ENCODE assay signal across 8 cellular contexts in genomic region chr11:311008-311748, GRCh38. TPM values are rescaled to one million over a fixed set of nuclear protein-coding genes. Genes with fewer than 3 reads are reported as not detected.
DNase-seq lines count a peak whose midpoint lies in the region; ATAC-seq and TF ChIP-seq lines count a peak whose summit lies in the region.
"Not testable (repeated sequence)": the region's sequence is repeated elsewhere in the genome, so short reads cannot be mapped to it uniquely, and the experiment has no call there.

No MANE protein-coding gene starts in this region.

- not testable (repeated sequence) for DNase-seq in GM23248; activated CD8-positive, alpha-beta memory T cell treated with anti-CD3 and anti-CD28 coated beads, Interleukin-2, amount 10 ng/mL, durations not matched to agents 7 days and 5 days; caudate nucleus (lab: John Stamatoyannopoulos, UW)
- DNase-seq in left ventricle myocardium superior, result peak; percentile 33

- H3K9me3 Mint-ChIP-seq in activated CD8-positive, alpha-beta memory T cell treated with anti-CD3 and anti-CD28 coated beads, Interleukin-2, amount 10 ng/mL, durations not matched to agents 7 days and 5 days (ENCODE audit: low read depth); nephron; stimulated activated naive CD8-positive, alpha-beta T cell treated with anti-CD3 and anti-CD28 coated beads, Interleukin-15, Interleukin-2, amounts not matched to agents 100 ng/mL and 50 ng/mL, for 24 hours: not testable (repeated sequence)

- H3K4me1 ChIP-seq in GM23248 (ENCODE audit: insufficient read depth) (peaks cover 26% of the 10 kb centered on the region), HUES64 (ENCODE audit: insufficient read depth, low read length) (peaks cover 45% of the 10 kb centered on the region)

- not testable (repeated sequence) for H3K27ac ChIP-seq in C4-2B; HUES64 (ENCODE audit: low read depth, low read length)
- H3K27ac ChIP-seq in GM23248 (peak overlapping the region; percentile 44), caudate nucleus (ENCODE audit: low read depth, low read length) (peak overlapping the region; percentile 26)

- H3K27me3 Mint-ChIP-seq in activated CD8-positive, alpha-beta memory T cell treated with anti-CD3 and anti-CD28 coated beads, Interleukin-2, amount 10 ng/mL, durations not matched to agents 7 days and 5 days; stimulated activated naive CD8-positive, alpha-beta T cell treated with anti-CD3 and anti-CD28 coated beads, Interleukin-15, Interleukin-2, amounts not matched to agents 100 ng/mL and 50 ng/mL, for 24 hours: not testable (repeated sequence)
- H3K27me3 Mint-ChIP-seq in nephron (ENCODE audit: low read depth), result peaks cover 10% of the 10 kb centered on the region

- H3K36me3 ChIP-seq in GM23248 (ENCODE audit: low read depth); HUES64 (ENCODE audit: insufficient read depth, low read length): not testable (repeated sequence)

- peak; percentile 11; the same call in 1 of the 2 replicates for TF ChIP-seq CTCF in C4-2B (conservative IDR thresholded peaks at IDR 0.05)
- not testable (repeated sequence) for TF ChIP-seq CTCF in nephron (IDR thresholded peaks at IDR 0.05; ENCODE audit: unreplicated experiment in 3 of 3)

- peak; percentile 10 for ATAC-seq in activated CD8-positive, alpha-beta memory T cell treated with anti-CD3 and anti-CD28 coated beads, Interleukin-2, amount 10 ng/mL, durations not matched to agents 7 days and 5 days
- peak; percentile 67 for ATAC-seq in left ventricle myocardium superior

- H3F3A ChIP-seq in GM23248 (ENCODE audit: insufficient read depth), result peaks cover 32% of the 10 kb centered on the region

- H2AFZ ChIP-seq in GM23248, result not testable (repeated sequence)

- peak overlapping the region; percentile 80 for H3K9ac ChIP-seq in GM23248
- H3K9ac ChIP-seq in HUES64 (ENCODE audit: low read depth, low read length), result not testable (repeated sequence)

- intact Hi-C loops in left ventricle myocardium superior (cut with micrococcal nuclease), result not testable (repeated sequence)

- H3K4me2 ChIP-seq in GM23248 (ENCODE audit: unreplicated experiment), result peak overlapping the region; percentile 71

- peaks cover 37% of the 10 kb centered on the region for H3K79me2 ChIP-seq in GM23248 (ENCODE audit: insufficient read depth)

- peak overlapping the region; percentile 58; the same call in 1 of the 2 replicates for H3K4me3 ChIP-seq in GM23248
- peak overlapping the region; percentile 24; the same call in 1 of the 2 replicates for H3K4me3 ChIP-seq in HUES64 (ENCODE audit: low read length)

- H3K4me3 Mint-ChIP-seq in activated CD8-positive, alpha-beta memory T cell treated with anti-CD3 and anti-CD28 coated beads, Interleukin-2, amount 10 ng/mL, durations not matched to agents 7 days and 5 days, result peak overlapping the region; percentile 97
- H3K4me3 Mint-ChIP-seq in nephron, result peak overlapping the region; percentile 82 to 90 (median 89)
- H3K4me3 Mint-ChIP-seq in stimulated activated naive CD8-positive, alpha-beta T cell treated with anti-CD3 and anti-CD28 coated beads, Interleukin-15, Interleukin-2, amounts not matched to agents 100 ng/mL and 50 ng/mL, for 24 hours, result peak overlapping the region; percentile 99

- CTCF ChIA-PET in activated CD8-positive, alpha-beta memory T cell treated with anti-CD3 and anti-CD28 coated beads, Interleukin-2, amount 10 ng/mL, durations not matched to agents 7 days and 5 days (lab: Charles Lee), result interaction anchor here (1.4 to 2.1 kb wide), 3 partner anchors 15 to 44 kb away, joined by 5 to 12 read pairs (median 7); no protein-coding TSS in a partner anchor

- in situ Hi-C loops in GM23248 (cut with MboI), result not testable (repeated sequence)

- peaks cover 42% of the 10 kb centered on the region for H3K36me3 Mint-ChIP-seq in activated CD8-positive, alpha-beta memory T cell treated with anti-CD3 and anti-CD28 coated beads, Interleukin-2, amount 10 ng/mL, durations not matched to agents 7 days and 5 days
- not testable (repeated sequence) for H3K36me3 Mint-ChIP-seq in nephron (ENCODE audit: low read depth)
- H3K36me3 Mint-ChIP-seq in stimulated activated naive CD8-positive, alpha-beta T cell treated with anti-CD3 and anti-CD28 coated beads, Interleukin-15, Interleukin-2, amounts not matched to agents 100 ng/mL and 50 ng/mL, for 24 hours (ENCODE audit: low read depth), result peaks cover 27% of the 10 kb centered on the region

- not testable (repeated sequence) for H3K27me3 ChIP-seq in GM23248 (replicated peaks; ENCODE audit: insufficient read depth)
- H3K27me3 ChIP-seq in HUES64 (ENCODE audit: insufficient read depth, low read length), result peaks cover 16% of the 10 kb centered on the region

- not testable (repeated sequence) for H3K9me3 ChIP-seq in GM23248 (ENCODE audit: low read depth); HUES64 (ENCODE audit: insufficient read depth, low read depth, low read length)

- H4K20me1 ChIP-seq in GM23248 (ENCODE audit: insufficient read depth), result not testable (repeated sequence)

- H3K27ac Mint-ChIP-seq in activated CD8-positive, alpha-beta memory T cell treated with anti-CD3 and anti-CD28 coated beads, Interleukin-2, amount 10 ng/mL, durations not matched to agents 7 days and 5 days, result peak overlapping the region; percentile 99
- H3K27ac Mint-ChIP-seq in nephron, result peak overlapping the region; percentile 93 to 96 (median 96)
- peak overlapping the region; percentile 98 for H3K27ac Mint-ChIP-seq in stimulated activated naive CD8-positive, alpha-beta T cell treated with anti-CD3 and anti-CD28 coated beads, Interleukin-15, Interleukin-2, amounts not matched to agents 100 ng/mL and 50 ng/mL, for 24 hours

- H3K4me1 Mint-ChIP-seq in activated CD8-positive, alpha-beta memory T cell treated with anti-CD3 and anti-CD28 coated beads, Interleukin-2, amount 10 ng/mL, durations not matched to agents 7 days and 5 days, result peaks cover 37% of the 10 kb centered on the region
- peaks cover 58% of the 10 kb centered on the region for H3K4me1 Mint-ChIP-seq in nephron
- peaks cover 42% of the 10 kb centered on the region for H3K4me1 Mint-ChIP-seq in stimulated activated naive CD8-positive, alpha-beta T cell treated with anti-CD3 and anti-CD28 coated beads, Interleukin-15, Interleukin-2, amounts not matched to agents 100 ng/mL and 50 ng/mL, for 24 hours (ENCODE audit: low read depth)

- not testable (repeated sequence) for H3K9me2 ChIP-seq in GM23248 (ENCODE audit: insufficient read depth)

- WGBS in GM23248 (ENCODE audit: low coverage in 1 of 2, low lambda C conversion rate in 2 of 2, missing lambda C conversion rate in 2 of 2), 2 experiments, result 4 to 11% methylated on average over 10 of the region's 71 CpGs
- 1% methylated on average over 5 of the region's 71 CpGs for WGBS in HUES64

RNA-seq across cellular contexts. Expression of gene IFITM1, which starts 2.7 kb away (rescaled TPM):
- total RNA-seq in GM23248 (2014; rRNA removed; shearing (Covaris generic)), result 72.7 and 77.3 TPM in 2 replicates
- polyA plus RNA-seq in GM23248 (2016; fragmentation: Nextera tagmentation; extraction: Ambion mirVana), result 180 and 187 TPM in 2 replicates
- 343 TPM for polyA plus RNA-seq in HUES64 (2013, experiment 1 of 2)
- polyA plus RNA-seq in HUES64 (2013, experiment 2 of 2), result 396 TPM
- 100 to 1,000 TPM; 459 to 909 TPM for total RNA-seq in activated CD8-positive, alpha-beta memory T cell treated with anti-CD3 and anti-CD28 coated beads, Interleukin-2, amount 10 ng/mL, durations not matched to agents 7 days and 5 days
- 101 TPM for total RNA-seq in left ventricle myocardium superior

RNA-seq across cellular contexts. Expression of gene IFITM2, which starts 3.6 kb away (rescaled TPM):
- 75.2 and 104 TPM in 2 replicates for total RNA-seq in GM23248 (2014; rRNA removed; shearing (Covaris generic))
- polyA plus RNA-seq in GM23248 (2016; fragmentation: Nextera tagmentation; extraction: Ambion mirVana), result 1,025 and 1,029 TPM in 2 replicates
- 152 TPM for polyA plus RNA-seq in HUES64 (2013, experiment 1 of 2)
- polyA plus RNA-seq in HUES64 (2013, experiment 2 of 2), result 233 TPM
- 1,000 to 10,000 TPM in 1 of 2 experiments, 100 to 1,000 TPM in 1; 646 to 1,401 TPM for total RNA-seq in activated CD8-positive, alpha-beta memory T cell treated with anti-CD3 and anti-CD28 coated beads, Interleukin-2, amount 10 ng/mL, durations not matched to agents 7 days and 5 days
- total RNA-seq in left ventricle myocardium superior, result 200 TPM

RNA-seq across cellular contexts. Expression of gene IFITM3, which starts 9.5 kb away (rescaled TPM):
- total RNA-seq in GM23248 (2014; rRNA removed; shearing (Covaris generic)), result 62.5 and 158 TPM in 2 replicates
- polyA plus RNA-seq in GM23248 (2016; fragmentation: Nextera tagmentation; extraction: Ambion mirVana), result 1,892 and 1,917 TPM in 2 replicates
- 177 TPM for polyA plus RNA-seq in HUES64 (2013, experiment 1 of 2)
- 210 TPM for polyA plus RNA-seq in HUES64 (2013, experiment 2 of 2)
- total RNA-seq in activated CD8-positive, alpha-beta memory T cell treated with anti-CD3 and anti-CD28 coated beads, Interleukin-2, amount 10 ng/mL, durations not matched to agents 7 days and 5 days, result 100 to 1,000 TPM in 1 of 2 experiments, 10 to 100 TPM in 1; 53.7 to 166 TPM
- total RNA-seq in left ventricle myocardium superior, result 259 TPM

RNA-seq across cellular contexts. Expression of gene IFITM5, which starts 11.9 kb away (rescaled TPM):
- total RNA-seq in GM23248 (2014; rRNA removed; shearing (Covaris generic)), result not detected in 2 replicates
- polyA plus RNA-seq in GM23248 (2016; fragmentation: Nextera tagmentation; extraction: Ambion mirVana), result not detected in 2 replicates
- polyA plus RNA-seq in HUES64 (2013, experiment 1 of 2), result not detected
- not detected for polyA plus RNA-seq in HUES64 (2013, experiment 2 of 2)
- not detected for total RNA-seq in activated CD8-positive, alpha-beta memory T cell treated with anti-CD3 and anti-CD28 coated beads, Interleukin-2, amount 10 ng/mL, durations not matched to agents 7 days and 5 days
- total RNA-seq in left ventricle myocardium superior, result not detected

RNA-seq across cellular contexts. Expression of gene PGGHG, which starts 22.3 kb away (rescaled TPM):
- total RNA-seq in GM23248 (2014; rRNA removed; shearing (Covaris generic)), result 14.2 and 23.1 TPM in 2 replicates
- 4.4 and 4.6 TPM in 2 replicates for polyA plus RNA-seq in GM23248 (2016; fragmentation: Nextera tagmentation; extraction: Ambion mirVana)
- 16.6 TPM for polyA plus RNA-seq in HUES64 (2013, experiment 1 of 2)
- 19.9 TPM for polyA plus RNA-seq in HUES64 (2013, experiment 2 of 2)
- total RNA-seq in activated CD8-positive, alpha-beta memory T cell treated with anti-CD3 and anti-CD28 coated beads, Interleukin-2, amount 10 ng/mL, durations not matched to agents 7 days and 5 days, result 100 to 1,000 TPM; 214 to 229 TPM
- total RNA-seq in left ventricle myocardium superior, result 7.2 TPM
